13 cellular contexts compared by ENCODE assay signal in the genomic region with DNA sequence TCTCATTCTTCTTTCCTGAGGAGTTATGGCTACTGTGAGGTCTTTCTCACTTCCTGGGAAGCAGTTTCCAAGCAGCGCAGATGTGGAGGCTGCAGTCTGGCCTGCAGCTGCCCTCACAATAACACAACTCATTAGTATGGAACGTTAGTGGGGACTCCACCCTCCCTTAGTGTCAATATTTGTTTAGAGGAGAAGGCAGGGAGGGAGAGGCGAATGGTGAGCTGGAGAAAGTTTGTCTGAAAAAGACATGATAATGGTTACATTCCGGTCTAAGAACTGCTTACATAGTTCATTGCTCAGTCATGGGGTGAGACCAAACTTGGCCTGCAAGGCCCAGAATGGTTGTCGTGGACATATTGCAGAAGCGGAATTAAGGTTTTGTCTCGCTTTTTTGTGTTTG.
DNase-seq lines count a peak whose midpoint lies in the region; ATAC-seq and TF ChIP-seq lines count a peak whose summit lies in the region.
"Had no signal": no experiment of that assay in that cellular context is flagged by ENCODE, and none has a peak within 500 bp of the region (broad histone marks: within the 10 kb centered on the region; RNA-seq: fewer than 3 reads in every experiment).

No MANE protein-coding gene starts in this region.

- TF ChIP-seq CTCF in hepatocyte (IDR thresholded peaks at IDR 0.05; ENCODE audit: poor library complexity) (no peak), upper lobe of right lung (IDR thresholded peaks at IDR 0.05) (no peak)

- H3K79me2 ChIP-seq in hepatocyte, result no peaks in the 10 kb centered on the region

- H3K36me3 ChIP-seq in SJSA1 (no peaks in the 10 kb centered on the region), hepatocyte (replicated peaks; ENCODE audit: insufficient read depth, low read depth) (no peaks in the 10 kb centered on the region), upper lobe of right lung (no peaks in the 10 kb centered on the region)
- H3K36me3 ChIP-seq: ascending aorta, tibial artery had no signal

- H3K4me3 ChIP-seq in SJSA1, result no peak overlapping the region
- H3K4me3 ChIP-seq in hepatocyte, result no peak overlapping the region
- no peak overlapping the region for H3K4me3 ChIP-seq in upper lobe of right lung
- H3K4me3 ChIP-seq: ascending aorta, tibial artery had no signal

- 38% methylated on average over 7 of the region's 7 CpGs for WGBS in hepatocyte (ENCODE audit: low lambda C conversion rate, missing lambda C conversion rate)

- H3K27me3 ChIP-seq in SJSA1 (replicated peaks), result no peaks in the 10 kb centered on the region
- no peaks in the 10 kb centered on the region for H3K27me3 ChIP-seq in hepatocyte
- H3K27me3 ChIP-seq in upper lobe of right lung, result no peaks in the 10 kb centered on the region
- H3K27me3 ChIP-seq: ascending aorta, tibial artery had no signal

- H3K27ac ChIP-seq in SJSA1, result peak overlapping the region; percentile 88
- H3K27ac ChIP-seq in hepatocyte, result peak overlapping the region; percentile 76
- no peak overlapping the region for H3K27ac ChIP-seq in upper lobe of right lung
- H3K27ac ChIP-seq: ascending aorta, tibial artery had no signal

- no peak overlapping the region for H3K4me2 ChIP-seq in hepatocyte

- H4K20me1 ChIP-seq in hepatocyte (ENCODE audit: insufficient read depth, poor library complexity, severe bottlenecking), result no peaks in the 10 kb centered on the region

- H2AFZ ChIP-seq in hepatocyte, result no peak overlapping the region

- peaks cover 15% of the 10 kb centered on the region for H3K4me1 ChIP-seq in SJSA1 (replicated peaks)
- peaks cover 10% of the 10 kb centered on the region for H3K4me1 ChIP-seq in hepatocyte (ENCODE audit: insufficient read depth)
- H3K4me1 ChIP-seq in upper lobe of right lung, result no peaks in the 10 kb centered on the region
- H3K4me1 ChIP-seq: ascending aorta, tibial artery had no signal

- H3K9me2 ChIP-seq in hepatocyte (replicated peaks; ENCODE audit: insufficient read depth), result no peaks in the 10 kb centered on the region

- intact Hi-C loops in upper lobe of right lung (cut with DNase I), result no loop called here

- H3K9me3 ChIP-seq in SJSA1 (replicated peaks) (no peaks in the 10 kb centered on the region), hepatocyte (ENCODE audit: low read depth) (no peaks in the 10 kb centered on the region), upper lobe of right lung (no peaks in the 10 kb centered on the region)
- H3K9me3 ChIP-seq: ascending aorta, tibial artery had no signal

- ATAC-seq in upper lobe of right lung, result peak; percentile 20

- DNase-seq in NCI-H1105 treated with DMSO at 0.1 percent for 48 hours (lab: John Stamatoyannopoulos, UW) (peak; percentile 3), NCI-H1105 (lab: John Stamatoyannopoulos, UW) (no peak), SJSA1 (ENCODE audit: low read depth in 1 of 2, low spot score in 2 of 2) (peak; percentile 89 to 97), hepatocyte (ENCODE audit: low spot score) (peak; percentile 36), upper lobe of right lung (no peak), middle frontal gyrus (ENCODE audit: extremely low spot score, low spot score) (no peak), Kasumi-1 (lab: John Stamatoyannopoulos, UW) (no peak)
- no peak for DNase-seq in activated CD4-positive, alpha-beta T cell treated with anti-CD3 and anti-CD28 coated beads for 48 hours
- DNase-seq: activated T-cell treated with anti-CD3 and anti-CD28 coated beads for 4 hours, left cardiac atrium, NCI-H1048, tibial artery had no signal

Comparison
In these comparisons a context has a peak if more than half of its experiments do, and no peak if none do; other contexts are left out.
1. DNase-seq: peak in NCI-H1105 treated with DMSO at 0.1 percent for 48 hours (single experiment), SJSA1 (2 of 2) and hepatocyte (single experiment); none in NCI-H1105 (single experiment), upper lobe of right lung (single experiment), middle frontal gyrus (single experiment), Kasumi-1 (0 of 2) and activated CD4-positive, alpha-beta T cell treated with anti-CD3 and anti-CD28 coated beads for 48 hours (single experiment).